8 cellular contexts compared by ENCODE assay signal in the genomic region with DNA sequence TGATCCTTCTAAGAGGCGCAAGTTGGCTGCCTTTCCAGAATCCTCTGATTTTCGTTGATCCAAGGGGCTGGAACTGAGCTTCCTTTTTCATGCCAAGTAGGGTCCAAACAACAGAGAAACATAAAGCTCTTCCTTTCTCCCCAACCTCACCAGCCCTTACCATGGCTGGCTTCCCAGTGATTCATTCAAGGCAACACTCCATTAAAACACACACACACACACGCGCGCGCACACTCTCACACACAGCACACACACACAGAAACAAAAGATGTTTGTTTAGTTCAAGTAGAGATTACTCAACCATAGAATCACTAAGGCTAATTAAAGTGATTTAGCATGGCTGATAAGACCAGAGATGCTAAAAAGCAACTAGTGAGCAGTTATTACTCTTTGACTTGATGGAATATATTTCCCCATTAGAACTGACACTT. TPM values are rescaled to one million over a fixed set of nuclear protein-coding genes. Genes with fewer than 3 reads are reported as not detected.
DNase-seq lines count a peak whose midpoint lies in the region; ATAC-seq and TF ChIP-seq lines count a peak whose summit lies in the region.

No MANE protein-coding gene starts in this region.

- dilution Hi-C loops in mammary epithelial cell (cut with HindIII; ENCODE audit: low sequenced_read_pairs) = no loop called here

- intact Hi-C loops in mammary epithelial cell (cut with micrococcal nuclease) = loop anchor here (1.0 kb wide), 1 partner anchor 157 kb away; no protein-coding TSS in a partner anchor
- intact Hi-C loops in ascending aorta (cut with DNase I) = loop anchor here (10.0 kb wide), 1 partner anchor 157 kb away; the partner anchor contains the start of gene FOXJ3

- no peak overlapping the region for H4K8ac ChIP-seq in mesenchymal stem cell (ENCODE audit: low read length)

- H3K4me1 ChIP-seq in mammary epithelial cell (ENCODE audit: insufficient read depth, low read length) = peaks cover 48% of the 10 kb centered on the region
- peaks cover 3% of the 10 kb centered on the region for H3K4me1 ChIP-seq in mesenchymal stem cell (ENCODE audit: control insufficient read depth, insufficient read depth, low read depth, low read length)
- H3K4me1 ChIP-seq in ascending aorta = peaks cover 0 to 35% of the 10 kb centered on the region in 2 donors

- TF ChIP-seq CTCF in BJ (IDR thresholded peaks at IDR 0.05; ENCODE audit: insufficient read depth, low read depth, low read length) (no peak), mammary epithelial cell (conservative IDR thresholded peaks at IDR 0.05 in 1 of 2, IDR thresholded peaks at IDR 0.05 in 1 of 2; ENCODE audit: extremely low read depth in 1 of 2, insufficient read depth in 1 of 2, low read depth in 1 of 2, low read length in 2 of 2) (no peak), ascending aorta (IDR thresholded peaks at IDR 0.05) (no peak)

- CTCF ChIA-PET in BJ (lab: Yijun Ruan, JAX) (interaction anchor here (0.7 to 1.6 kb wide), 3 partner anchors 37 to 279 kb away, joined by 3 to 4 read pairs (median 3); partner anchors contain the start of gene PPCS), mammary epithelial cell (lab: Charles Lee; ENCODE audit: low non-redundant PET) (interaction anchor here (0.6 kb wide), 1 partner anchor 160 kb away, joined by 3 read pairs; no protein-coding TSS in a partner anchor)

- H2BK120ac ChIP-seq in mesenchymal stem cell (ENCODE audit: low read depth, low read length) = no peak overlapping the region

- H3K9me3 ChIP-seq in MG63 (no peaks in the 10 kb centered on the region), mammary epithelial cell (replicated peaks; ENCODE audit: insufficient read depth, low read length) (no peaks in the 10 kb centered on the region), mesenchymal stem cell (ENCODE audit: control insufficient read depth, low read length) (no peaks in the 10 kb centered on the region), ascending aorta (no peaks in the 10 kb centered on the region)

- ATAC-seq in HG03378 (IDR thresholded peaks at IDR 0.05; ENCODE audit: unreplicated experiment) = no peak

- in situ Hi-C loops in mammary epithelial cell (cut with MboI; ENCODE audit: low sequenced_read_pairs in 2 of 2) = no loop called here

- H3K4me2 ChIP-seq in mammary epithelial cell (ENCODE audit: insufficient read depth, low read depth, low read length) (no peak overlapping the region), mesenchymal stem cell (ENCODE audit: low read length, poor library complexity, severe bottlenecking) (no peak overlapping the region)

- H3K27me3 ChIP-seq in BJ (ENCODE audit: control insufficient read depth, insufficient read depth, low read length) (no peaks in the 10 kb centered on the region), MG63 (no peaks in the 10 kb centered on the region), mammary epithelial cell (ENCODE audit: insufficient read depth, low read length) (no peaks in the 10 kb centered on the region), mesenchymal stem cell (ENCODE audit: control insufficient read depth in 1 of 2, insufficient read depth in 1 of 2, low read length in 2 of 2) (no peaks in the 10 kb centered on the region), ascending aorta (no peaks in the 10 kb centered on the region)

- H2BK15ac ChIP-seq in mesenchymal stem cell (ENCODE audit: low read depth, poor library complexity, severe bottlenecking) = no peak overlapping the region

- H4K91ac ChIP-seq in mesenchymal stem cell (ENCODE audit: low read length) = no peak overlapping the region

- 71% methylated on average over 6 of the region's 6 CpGs for WGBS in mammary epithelial cell (ENCODE audit: low coverage, missing lambda C conversion rate)
- WGBS in mesenchymal stem cell = 83% methylated on average over 5 of the region's 6 CpGs

- H3K36me3 ChIP-seq in BJ (ENCODE audit: control insufficient read depth, insufficient read depth, low read length) (no peaks in the 10 kb centered on the region; the same call in 1 of the 2 replicates), MG63 (no peaks in the 10 kb centered on the region; the same call in none of the 2 replicates), mammary epithelial cell (ENCODE audit: insufficient read depth, low read length) (peaks cover 1% of the 10 kb centered on the region), mesenchymal stem cell (ENCODE audit: control insufficient read depth in 1 of 2, insufficient read depth in 2 of 2, low read depth in 1 of 2, low read length in 2 of 2) (peaks cover 4 to 36% of the 10 kb centered on the region in 2 experiments), ascending aorta (no peaks in the 10 kb centered on the region)

- H2AK5ac ChIP-seq in mesenchymal stem cell (ENCODE audit: low read length, severe bottlenecking) = no peak overlapping the region

- H3K27ac ChIP-seq in mammary epithelial cell (ENCODE audit: insufficient read depth, low read depth, low read length) (no peak overlapping the region), mesenchymal stem cell (ENCODE audit: low read length, poor library complexity, severe bottlenecking) (no peak overlapping the region), ascending aorta (no peak overlapping the region)

- H2AFZ ChIP-seq in mammary epithelial cell (ENCODE audit: low read depth, low read length) (no peak overlapping the region), mesenchymal stem cell (ENCODE audit: low read depth, low read length) (no peak overlapping the region)

- BruUV-seq in mammary epithelial cell (replicated peaks; lab: Mats Ljungman, UMichigan) = no TSS peak

- H3K4me3 ChIP-seq in BJ (ENCODE audit: low read depth, low read length) (no peak overlapping the region), MG63 (no peak overlapping the region), mammary epithelial cell (replicated peaks in 1 of 3; ENCODE audit: insufficient read depth in 1 of 3, low read depth in 2 of 3, low read length in 3 of 3) (no peak overlapping the region), mesenchymal stem cell (ENCODE audit: insufficient read depth in 1 of 2, low read depth in 1 of 2, low read length in 2 of 2) (no peak overlapping the region), ascending aorta (no peak overlapping the region)

- H3K79me1 ChIP-seq in mesenchymal stem cell (replicated peaks; ENCODE audit: low read length, poor library complexity, severe bottlenecking) = peaks cover 10% of the 10 kb centered on the region

- DNase-seq in BJ (ENCODE audit: low read depth) (peak; percentile 31), MG63 (peak; percentile 90), mammary epithelial cell (peak; percentile 65), mesenchymal stem cell (peak; percentile 85), ascending aorta (ENCODE audit: low spot score in 2 of 2) (no peak), activated T-cell treated with anti-CD3 and anti-CD28 coated beads for 4 hours (no peak), CD1c-positive myeloid dendritic cell (ENCODE audit: extremely low spot score) (no peak)

- no peaks in the 10 kb centered on the region for H3K79me2 ChIP-seq in mammary epithelial cell (ENCODE audit: insufficient read depth, low read length)

- H3K14ac ChIP-seq in mesenchymal stem cell (ENCODE audit: low read length in 2 of 2) = no peak overlapping the region

- no peak overlapping the region for H3K4ac ChIP-seq in mesenchymal stem cell (ENCODE audit: low read depth in 1 of 2, low read length in 2 of 2)

- no peak overlapping the region for H2BK12ac ChIP-seq in mesenchymal stem cell (ENCODE audit: low read length in 2 of 2)

- POLR2A ChIA-PET in BJ (lab: Charles Lee) = interaction anchor here (0.6 kb wide), 1 partner anchor 334 kb away, joined by 4 read pairs; no protein-coding TSS in a partner anchor

- H3K9ac ChIP-seq in mammary epithelial cell (ENCODE audit: insufficient read depth, low read length) (no peak overlapping the region), mesenchymal stem cell (ENCODE audit: low read length) (no peak overlapping the region)

- H3K18ac ChIP-seq in mesenchymal stem cell (ENCODE audit: low read depth in 1 of 2, low read length in 2 of 2) = no peak overlapping the region

- no peak overlapping the region for H3K23ac ChIP-seq in mesenchymal stem cell (ENCODE audit: low read length in 2 of 2)

- no peaks in the 10 kb centered on the region for H4K20me1 ChIP-seq in mammary epithelial cell (ENCODE audit: insufficient read depth, low read length)

- H2BK5ac ChIP-seq in mesenchymal stem cell (ENCODE audit: low read depth, low read length, poor library complexity, severe bottlenecking) = no peak overlapping the region

RNA-seq across cellular contexts. Expression of gene GUCA2A, which starts 13.0 kb away (rescaled TPM):
- polyA plus RNA-seq in BJ (2011; rRNA removed) (not detected in 2 replicates), mammary epithelial cell (not detected)
- polyA minus RNA-seq in BJ (2011; rRNA and poly(A)+ RNA removed) = not detected in 2 replicates
- not detected in 2 replicates for total RNA-seq in MG63 (2014; rRNA removed; shearing (Covaris generic); ENCODE audit: low replicate concordance)
- total RNA-seq in mammary epithelial cell (not detected), ascending aorta (not detected)
- polyA minus RNA-seq in mammary epithelial cell = not detected
- not detected for polyA plus RNA-seq in mesenchymal stem cell (2013, experiment 1 of 2)
- polyA plus RNA-seq in mesenchymal stem cell (2013, experiment 2 of 2) = not detected

RNA-seq across cellular contexts. Expression of gene GUCA2B, which starts 24.4 kb away (rescaled TPM):
- not detected in 2 replicates for polyA plus RNA-seq in BJ (2011; rRNA removed)
- not detected in 2 replicates for polyA minus RNA-seq in BJ (2011; rRNA and poly(A)+ RNA removed)
- total RNA-seq in MG63 (2014; rRNA removed; shearing (Covaris generic); ENCODE audit: low replicate concordance) = not detected in 2 replicates
- not detected for total RNA-seq in mammary epithelial cell
- not detected for polyA plus RNA-seq in mammary epithelial cell
- not detected for polyA minus RNA-seq in mammary epithelial cell
- polyA plus RNA-seq in mesenchymal stem cell (2013, experiment 1 of 2) = not detected
- not detected for polyA plus RNA-seq in mesenchymal stem cell (2013, experiment 2 of 2)
- not detected for total RNA-seq in ascending aorta

Comparison
In these comparisons a context has a peak if more than half of its experiments do, and no peak if none do; other contexts are left out.
1. DNase-seq: peak in BJ (single experiment), MG63 (single experiment), mammary epithelial cell (single experiment) and mesenchymal stem cell (single experiment); none in ascending aorta (0 of 2), activated T-cell treated with anti-CD3 and anti-CD28 coated beads for 4 hours (single experiment) and CD1c-positive myeloid dendritic cell (single experiment).